8 cellular contexts compared by ENCODE assay signal in genomic region chr3:81760215-81760614, GRCh38. TPM values are rescaled to one million over a fixed set of nuclear protein-coding genes. Genes with fewer than 3 reads are reported as not detected.
DNase-seq lines count a peak whose midpoint lies in the region; ATAC-seq, FAIRE-seq and TF ChIP-seq lines count a peak whose summit lies in the region.

No MANE protein-coding gene starts in this region.

- ATAC-seq in GM21526 (IDR thresholded peaks at IDR 0.05; ENCODE audit: low FRiP score, unreplicated experiment), result no peak

- H3K36me3 ChIP-seq in Caco-2 (ENCODE audit: control insufficient read depth, insufficient read depth, low read length) (no peaks in the 10 kb centered on the region), OCI-LY3 (replicated peaks; ENCODE audit: low read depth, low read length) (peaks cover 30% of the 10 kb centered on the region), H1 (ENCODE audit: control insufficient read depth in 2 of 4, insufficient read depth in 4 of 4, low read length in 3 of 4) (no peaks in the 10 kb centered on the region), osteoblast (ENCODE audit: insufficient read depth, low read length) (peaks cover 23% of the 10 kb centered on the region)

- H3K23me2 ChIP-seq in H1 (ENCODE audit: low read depth, low read length), result peaks cover 2% of the 10 kb centered on the region; the same call in 1 of the 2 replicates

- no peaks in the 10 kb centered on the region for H3K79me1 ChIP-seq in H1 (ENCODE audit: low read depth, low read length)

- CTCF ChIA-PET in Caco-2 (lab: Charles Lee), result no interaction called here
- CTCF ChIA-PET in H1 (lab: Charles Lee; ENCODE audit: partially characterized antibody), result interaction anchor here (0.8 kb wide), 1 partner anchor 270 kb away, joined by 4 read pairs; no protein-coding TSS in a partner anchor

- TF ChIP-seq CTCF in Caco-2 (IDR thresholded peaks at IDR 0.05; ENCODE audit: insufficient read depth in 1 of 2, low read depth in 1 of 2, low read length in 1 of 2, severe bottlenecking in 1 of 2, unreplicated experiment in 1 of 2) (no peak), OCI-LY3 (IDR thresholded peaks at IDR 0.05; ENCODE audit: low read depth, low read length) (no peak), H1 (IDR thresholded peaks at IDR 0.05; ENCODE audit: control extremely low read depth in 1 of 3, insufficient read depth in 1 of 3, low read depth in 1 of 3, low read length in 3 of 3) (no peak), osteoblast (IDR thresholded peaks at IDR 0.05; ENCODE audit: extremely low read depth, low read depth, low read length) (no peak)

- BruUV-seq in Caco-2 (replicated peaks; lab: Mats Ljungman, UMichigan), result TSS peak; percentile 51

- no peak overlapping the region for H3K14ac ChIP-seq in H1 (ENCODE audit: insufficient read length)

- H3K9ac ChIP-seq in OCI-LY3 (ENCODE audit: low read length), result peak overlapping the region; percentile 82
- H3K9ac ChIP-seq in H1 (replicated peaks in 1 of 4; ENCODE audit: extremely low read depth in 1 of 4, low read depth in 3 of 4, low read length in 3 of 4), result no peak overlapping the region

- no peaks in the 10 kb centered on the region for H3K36me3 Mint-ChIP-seq in Caco-2 (ENCODE audit: insufficient read depth, unreplicated experiment)

- DNase-seq in Caco-2 (no peak), H1 (ENCODE audit: low read depth in 1 of 2, low spot score in 2 of 2) (no peak), osteoblast (ENCODE audit: insufficient read length, low spot score, missing footprints) (no peak), DMS53 (lab: John Stamatoyannopoulos, UW) (no peak), DMS79 (lab: John Stamatoyannopoulos, UW) (no peak), SIG-M5 treated with dmso at 0.1 percent for 504 hours (lab: John Stamatoyannopoulos, UW; ENCODE audit: unreplicated experiment) (no peak)

- H2AFZ ChIP-seq in OCI-LY3 (ENCODE audit: low read depth, low read length), result peak overlapping the region; percentile 91
- no peak overlapping the region for H2AFZ ChIP-seq in H1 (ENCODE audit: low read length)
- peak overlapping the region; percentile 27 for H2AFZ ChIP-seq in osteoblast (ENCODE audit: low read length)

- H3K56ac ChIP-seq in H1 (replicated peaks; ENCODE audit: insufficient read length, low read depth, low read length), result no peak overlapping the region

- H2BK5ac ChIP-seq in H1 (ENCODE audit: low read depth, low read length), result no peak overlapping the region

- H3K4me2 ChIP-seq in OCI-LY3 (ENCODE audit: low read length) (peak overlapping the region; percentile 81), H1 (ENCODE audit: insufficient read depth in 1 of 2, low read depth in 2 of 2, low read length in 2 of 2) (peak overlapping the region; percentile 72 to 78; a peak in 2 of 4 replicates), osteoblast (ENCODE audit: insufficient read depth, low read length) (peak overlapping the region; percentile 98)

- H3K27me3 ChIP-seq in Caco-2 (replicated peaks; ENCODE audit: control insufficient read depth, insufficient read depth, low read length), result no peaks in the 10 kb centered on the region
- no peaks in the 10 kb centered on the region for H3K27me3 ChIP-seq in OCI-LY3 (ENCODE audit: low read depth, low read length)
- no peaks in the 10 kb centered on the region for H3K27me3 ChIP-seq in H1 (replicated peaks in 1 of 4; ENCODE audit: control insufficient read depth in 3 of 4, extremely low read depth in 1 of 4, insufficient read depth in 3 of 4, low read length in 3 of 4)
- no peaks in the 10 kb centered on the region for H3K27me3 ChIP-seq in osteoblast (ENCODE audit: insufficient read depth, low read length)

- H4K5ac ChIP-seq in H1 (ENCODE audit: insufficient read length, low read depth, low read length), result no peak overlapping the region

- H3K79me2 ChIP-seq in OCI-LY3 (ENCODE audit: low read length), result peaks cover 4% of the 10 kb centered on the region; the same call in 1 of the 2 replicates
- no peaks in the 10 kb centered on the region for H3K79me2 ChIP-seq in H1 (ENCODE audit: control insufficient read depth in 1 of 2, insufficient read depth in 2 of 2, low read length in 2 of 2)
- peaks cover 61% of the 10 kb centered on the region for H3K79me2 ChIP-seq in osteoblast (ENCODE audit: insufficient read depth, low read length)

- peak overlapping the region; percentile 83; the same call in 1 of the 2 replicates for H3K27ac ChIP-seq in OCI-LY3 (ENCODE audit: low read length)
- H3K27ac ChIP-seq in H1 (ENCODE audit: low read depth, low read length), result no peak overlapping the region
- peak overlapping the region; percentile 97 for H3K27ac ChIP-seq in osteoblast (ENCODE audit: low read depth, low read length)

- H3K4ac ChIP-seq in H1 (replicated peaks; ENCODE audit: insufficient read length, low read depth, low read length), result no peak overlapping the region

- no peak overlapping the region for H2BK12ac ChIP-seq in H1 (ENCODE audit: low read depth, low read length)

- H3K27ac Mint-ChIP-seq in Caco-2 (ENCODE audit: unreplicated experiment), result no peak overlapping the region

- H3K4me1 Mint-ChIP-seq in Caco-2 (ENCODE audit: low read depth, unreplicated experiment), result peaks cover 5% of the 10 kb centered on the region

- H2AK5ac ChIP-seq in H1 (ENCODE audit: low read depth, low read length), result no peak overlapping the region

- no peak for TF ChIP-seq POLR2A in H1 (IDR thresholded peaks at IDR 0.05; ENCODE audit: control extremely low read depth in 1 of 2, low read depth in 2 of 2, low read length in 2 of 2)

- no peak overlapping the region for H4K8ac ChIP-seq in H1 (ENCODE audit: extremely low read depth, insufficient read depth, low read length)

- H3K9me3 ChIP-seq in Caco-2 (no peaks in the 10 kb centered on the region), OCI-LY3 (ENCODE audit: insufficient read depth, low read length) (no peaks in the 10 kb centered on the region), H1 (ENCODE audit: insufficient read depth in 2 of 2, low read depth in 1 of 2, low read length in 1 of 2) (no peaks in the 10 kb centered on the region; a peak in 1 of 4 replicates), osteoblast (ENCODE audit: low read depth, low read length) (no peaks in the 10 kb centered on the region)

- TF ChIP-seq RAD21 in H1 (IDR thresholded peaks at IDR 0.05 in 1 of 2, conservative IDR thresholded peaks at IDR 0.05 in 1 of 2; ENCODE audit: low read depth in 2 of 2, low read length in 2 of 2), result no peak

- peak overlapping the region; percentile 86 for H3K4me3 ChIP-seq in Caco-2 (ENCODE audit: low read depth, low read length)
- H3K4me3 ChIP-seq in OCI-LY3 (ENCODE audit: low read length), result peak overlapping the region; percentile 80
- H3K4me3 ChIP-seq in H1 (ENCODE audit: extremely low read depth in 1 of 4, insufficient read depth in 2 of 4, low read depth in 3 of 4, low read length in 4 of 4), result peak overlapping the region in 1 of 4 experiments; percentile 72; a peak in 2 of 8 replicates
- H3K4me3 ChIP-seq in osteoblast (ENCODE audit: insufficient read depth, low read length), result peak overlapping the region; percentile 86

- H3K4me3 Mint-ChIP-seq in Caco-2 (ENCODE audit: unreplicated experiment), result peak overlapping the region; percentile 82

- H3K27me3 Mint-ChIP-seq in Caco-2 (ENCODE audit: insufficient read depth, unreplicated experiment), result no peaks in the 10 kb centered on the region

- WGBS in H1 (ENCODE audit: extremely low coverage in 1 of 2, insufficient coverage in 1 of 2, insufficient read length in 1 of 2, insufficient replicate concordance in 2 of 2, low coverage in 1 of 2, low lambda C conversion rate in 2 of 2, missing lambda C conversion rate in 1 of 2), 2 experiments, result 93% methylated on average over 3 of the region's 3 CpGs; no CpG with 5 or more reads in 1 of the 2 experiments

- intact Hi-C loops in Caco-2 (cut with micrococcal nuclease; ENCODE audit: unreplicated experiment), result loop anchor here (2.0 to 10.0 kb wide), 3 partner anchors 43 to 455 kb away; no protein-coding TSS in a partner anchor

- H3K18ac ChIP-seq in H1 (ENCODE audit: extremely low read depth, low read length), result no peak overlapping the region

- no peaks in the 10 kb centered on the region for H3K9me3 Mint-ChIP-seq in Caco-2 (ENCODE audit: unreplicated experiment)

- H4K20me1 ChIP-seq in OCI-LY3 (ENCODE audit: insufficient read depth, low read length) (no peaks in the 10 kb centered on the region), H1 (replicated peaks in 1 of 2; ENCODE audit: control insufficient read depth in 1 of 2, insufficient read depth in 2 of 2, low read length in 2 of 2) (no peaks in the 10 kb centered on the region), osteoblast (ENCODE audit: insufficient read depth, low read length) (no peaks in the 10 kb centered on the region)

- H4K91ac ChIP-seq in H1 (replicated peaks; ENCODE audit: insufficient read length, low read length), result no peak overlapping the region

- no peak for TF ChIP-seq EP300 in H1 (IDR thresholded peaks at IDR 0.05; ENCODE audit: borderline replicate concordance in 1 of 2, low read depth in 2 of 2, low read length in 2 of 2)

- H2BK15ac ChIP-seq in H1 (ENCODE audit: low read length), result no peak overlapping the region

- no peak for FAIRE-seq in H1 (lab: Jason Lieb, UNC)

- H2BK20ac ChIP-seq in H1 (ENCODE audit: low read length), result no peak overlapping the region

- H3K4me1 ChIP-seq in Caco-2 (no peaks in the 10 kb centered on the region; the same call in 1 of the 2 replicates), OCI-LY3 (ENCODE audit: low read length) (peaks cover 22% of the 10 kb centered on the region), H1 (replicated peaks in 1 of 4; ENCODE audit: control insufficient read depth in 3 of 4, insufficient read depth in 4 of 4, low read length in 3 of 4) (peaks cover 0 to 5% (median 0%) of the 10 kb centered on the region in 4 experiments; a peak in 2 of 7 replicates), osteoblast (ENCODE audit: insufficient read depth, low read length) (peaks cover 28% of the 10 kb centered on the region)

- H2BK120ac ChIP-seq in H1 (replicated peaks; ENCODE audit: low read depth, low read length), result no peak overlapping the region

- H3K23ac ChIP-seq in H1 (ENCODE audit: insufficient read length), result no peak overlapping the region

- POLR2A ChIA-PET in Caco-2 (lab: Charles Lee) (no interaction called here), H1 (lab: Charles Lee; ENCODE audit: partially characterized antibody) (no interaction called here)

TF ChIP-seq in H1, 55 proteins besides CTCF, POLR2A, EP300 and RAD21 (continues in another document):
- TF ChIP-seq CBX5 (IDR thresholded peaks at IDR 0.05; ENCODE audit: low read depth, low read length) (no peak), POU5F1 (IDR thresholded peaks at IDR 0.05; ENCODE audit: low read depth, low read length) (no peak), PHF8 (conservative IDR thresholded peaks at IDR 0.05; ENCODE audit: low read depth, low read length) (no peak)

RNA-seq across cellular contexts. Expression of gene GBE1, which starts 1.2 kb away (rescaled TPM):
- total RNA-seq in Caco-2 (2022) (8.1 and 8.2 TPM in 2 replicates), osteoblast (148 and 184 TPM in 2 replicates)
- total RNA-seq in H1 (2021; fragmentation: NEBNext Ultra II Directional; extraction: Animal tissue kit (Norgen Biotek cat#: 25700)), result 6.4 and 7.3 TPM in 2 replicates
- 1.6 and 3.3 TPM in 2 replicates for polyA plus RNA-seq in H1 (2011; rRNA removed)
- polyA plus RNA-seq in H1 (2011; cell fraction: cytosol; rRNA removed), result 3.2 TPM
- 1.3 TPM for polyA plus RNA-seq in H1 (2011; cell fraction: nucleus; rRNA removed)
- 5.1 to 8.5 TPM (median 5.7 TPM) in 4 replicates for polyA plus RNA-seq in H1 (2012, experiment 1 of 2)
- 0.59 TPM for polyA plus RNA-seq in H1 (2012, experiment 2 of 2)
- polyA plus RNA-seq in H1 (2013, experiment 1 of 2), result 3.3 TPM
- polyA plus RNA-seq in H1 (2013, experiment 2 of 2), result 3.0 TPM
- 8.3 and 8.8 TPM in 2 replicates for polyA minus RNA-seq in H1 (2011; rRNA and poly(A)+ RNA removed)
- 4.2 TPM for polyA minus RNA-seq in H1 (2011; cell fraction: cytosol; rRNA and poly(A)+ RNA removed)
- polyA minus RNA-seq in H1 (2011; cell fraction: nucleus; rRNA and poly(A)+ RNA removed), result 7.7 TPM

Comparison
In these comparisons a context has a peak if more than half of its experiments do, and no peak if none do; other contexts are left out.
1. RNA of gene GBE1, which starts 1.2 kb away (total RNA-seq): 148 to 184 TPM in osteoblast; 8.1 to 8.2 TPM in Caco-2 and 6.4 to 7.3 TPM in H1; every median in the first group is over 10 times any median in the second.
2. Peak in every context shown above with its lines, with median percentiles within 50 percentile points of each other: H3K4me2 ChIP-seq.